Comparison of ENCODE assay signal across 8 cellular contexts in genomic region chr9:34522971-34523797, GRCh38. TPM values are rescaled to one million over a fixed set of nuclear protein-coding genes. Genes with fewer than 3 reads are reported as not detected.
DNase-seq lines count a peak whose midpoint lies in the region; ATAC-seq and TF ChIP-seq lines count a peak whose summit lies in the region.

ENHO (minus strand) TSS chr9:34522990; CDS start chr9:34521695, 1,295 bp downstream.

- peak; percentile 97 for ATAC-seq in stimulated activated naive CD8-positive, alpha-beta T cell treated with anti-CD3 and anti-CD28 coated beads, Interleukin-15, Interleukin-2, amounts not matched to agents 100 U/mL and 50 U/mL, for 24 hours

- H3K27ac ChIP-seq in neural cell (ENCODE audit: low read length): peak within 1 kb of the TSS; percentile 53

- no peaks in the 10 kb centered on the region for H3K27me3 ChIP-seq in neural cell (ENCODE audit: insufficient read depth, low read depth, low read length)

- H3K4me3 ChIP-seq in LNCaP clone FGC (ENCODE audit: low read depth, low read length) (peak within 1 kb of the TSS; percentile 46), fibroblast of villous mesenchyme (ENCODE audit: low read depth, low read length) (peak within 1 kb of the TSS; percentile 41), neural cell (ENCODE audit: low read length) (peak within 1 kb of the TSS; percentile 87)

- peaks cover 3% of the 10 kb centered on the region for H3K79me2 ChIP-seq in neural cell (replicated peaks; ENCODE audit: insufficient read depth, low read length)

- no peaks in the 10 kb centered on the region for H3K36me3 ChIP-seq in neural cell (ENCODE audit: insufficient read depth, low read length)

- TF ChIP-seq CTCF in LNCaP clone FGC (IDR thresholded peaks at IDR 0.05; ENCODE audit: control insufficient read depth, extremely low read depth, insufficient read depth) (no peak), fibroblast of villous mesenchyme (IDR thresholded peaks at IDR 0.05; ENCODE audit: insufficient read depth, low read depth, low read length) (no peak), neural cell (IDR thresholded peaks at IDR 0.05; ENCODE audit: poor library complexity, severe bottlenecking) (no peak)

- DNase-seq in DMS53 treated with DMSO at 0.1 percent for 48 hours (lab: John Stamatoyannopoulos, UW; ENCODE audit: unreplicated experiment): peak; percentile 71
- DNase-seq in GOT3 (lab: John Stamatoyannopoulos, UW): peak; percentile 62
- no peak for DNase-seq in LNCaP clone FGC (ENCODE audit: low read depth)
- DNase-seq in SHP77 treated with DMSO at 0.1 percent for 48 hours (lab: John Stamatoyannopoulos, UW): peak; percentile 20
- peak; percentile 86 for DNase-seq in activated gamma-delta T cell treated with Interleukin-2 at 50 U/mL for 16 hours
- DNase-seq in fibroblast of villous mesenchyme (ENCODE audit: low read depth): peak; percentile 83
- peak; percentile 90 for DNase-seq in stimulated activated naive CD8-positive, alpha-beta T cell treated with anti-CD3 and anti-CD28 coated beads, Interleukin-15, Interleukin-2, amounts not matched to agents 100 U/mL and 50 U/mL, for 24 hours

- no peak for TF ChIP-seq RAD21 in neural cell (conservative IDR thresholded peaks at IDR 0.05)

- peak within 1 kb of the TSS; percentile 98 for H3K4me2 ChIP-seq in neural cell (ENCODE audit: low read length)

- TF ChIP-seq EP300 in neural cell (conservative IDR thresholded peaks at IDR 0.05; ENCODE audit: poor library complexity, severe bottlenecking): no peak

- peak within 1 kb of the TSS; percentile 90 for H3K9ac ChIP-seq in neural cell (ENCODE audit: low read length)

- H4K20me1 ChIP-seq in neural cell (ENCODE audit: insufficient read depth): no peaks in the 10 kb centered on the region

- peak within 1 kb of the TSS; percentile 98 for H2AFZ ChIP-seq in neural cell (ENCODE audit: low read depth, low read length)

- H3K9me2 ChIP-seq in neural cell (ENCODE audit: insufficient read depth, low read length): no peaks in the 10 kb centered on the region

- H3F3A ChIP-seq in neural cell (ENCODE audit: insufficient read depth, low read length, poor library complexity, severe bottlenecking): no peaks in the 10 kb centered on the region

- no peaks in the 10 kb centered on the region for H3K9me3 ChIP-seq in neural cell (ENCODE audit: low read length)

TF ChIP-seq in neural cell, 6 proteins besides CTCF, POLR2A, EP300 and RAD21:
- peak; percentile 21 for TF ChIP-seq MXI1 (conservative IDR thresholded peaks at IDR 0.05; ENCODE audit: poor library complexity, severe bottlenecking)
- TF ChIP-seq POLR2AphosphoS5 (IDR thresholded peaks at IDR 0.05): peak; percentile 63
- peak; percentile 25 for TF ChIP-seq TAF1 (IDR thresholded peaks at IDR 0.05; ENCODE audit: low read depth)
- no peak for TF ChIP-seq REST (IDR thresholded peaks at IDR 0.05; ENCODE audit: borderline replicate concordance)
- TF ChIP-seq EZH2 (IDR thresholded peaks at IDR 0.05; ENCODE audit: borderline replicate concordance, insufficient read depth, low read length, poor library complexity, severe bottlenecking): no peak

RNA-seq across cellular contexts. Expression of gene ENHO, which starts in this region (rescaled TPM):
- total RNA-seq in fibroblast of villous mesenchyme: not detected in 2 replicates
- polyA plus RNA-seq in neural cell: 163 and 172 TPM in 2 replicates
- polyA minus RNA-seq in neural cell: 46.8 and 61.8 TPM in 2 replicates

Comparison
In these comparisons a context has a peak if more than half of its experiments do, and no peak if none do; other contexts are left out.
1. Peak in DNase-seq and H3K4me3 ChIP-seq in fibroblast of villous mesenchyme; RNA of the gene not detected or under 1 TPM.